8 cellular contexts compared by ENCODE assay signal in the genomic region with DNA sequence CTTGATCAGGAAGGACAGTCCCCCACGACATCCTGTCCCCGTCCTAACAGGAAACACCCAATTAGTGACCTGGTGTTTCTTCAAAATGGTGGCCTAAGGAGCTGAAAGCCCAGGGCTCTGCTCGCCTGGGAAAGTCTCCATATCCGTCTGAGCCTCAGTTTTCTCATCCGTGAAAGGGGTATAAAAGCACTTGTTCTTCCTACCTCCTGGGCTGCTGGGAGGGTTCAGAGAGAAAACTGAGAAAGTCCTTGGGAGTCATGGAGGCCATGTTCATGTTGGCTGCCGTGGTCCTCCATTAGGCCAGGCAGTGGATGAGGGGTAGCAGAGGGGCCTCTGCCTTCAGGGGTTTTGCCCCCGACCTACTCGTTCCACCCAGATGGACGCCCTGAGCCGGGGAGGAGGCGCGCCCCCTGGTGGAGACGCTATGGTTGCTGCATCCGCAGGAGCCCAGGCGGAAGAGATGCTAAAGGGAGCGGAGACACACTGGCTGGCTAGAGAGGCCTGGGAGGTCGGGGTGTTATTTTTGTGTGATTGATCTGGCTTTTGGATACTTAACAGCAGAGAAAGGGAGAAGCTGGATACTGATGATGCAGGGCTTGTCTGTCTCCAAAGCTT.
DNase-seq lines count a peak whose midpoint lies in the region; ATAC-seq and TF ChIP-seq lines count a peak whose summit lies in the region.

No MANE protein-coding gene starts in this region.

- H4K20me1 ChIP-seq in DOHH2 (ENCODE audit: control insufficient read depth, insufficient read depth, low read depth, low read length) (no peaks in the 10 kb centered on the region), PC-9 (ENCODE audit: insufficient read depth) (no peaks in the 10 kb centered on the region)

- no peaks in the 10 kb centered on the region for H3F3A ChIP-seq in DOHH2 (ENCODE audit: control insufficient read depth, insufficient read depth)
- no peaks in the 10 kb centered on the region for H3F3A ChIP-seq in PC-9 (ENCODE audit: insufficient read depth, low read depth)

- H3K27ac Mint-ChIP-seq in activated naive CD4-positive, alpha-beta T cell treated with anti-CD3 and anti-CD28 coated beads, Interleukin-2, amount 10 ng/mL, durations not matched to agents 7 days and 5 days, result peak overlapping the region; percentile 70

- H3K36me3 Mint-ChIP-seq in activated naive CD4-positive, alpha-beta T cell treated with anti-CD3 and anti-CD28 coated beads, Interleukin-2, amount 10 ng/mL, durations not matched to agents 7 days and 5 days, result no peaks in the 10 kb centered on the region

- H3K27ac ChIP-seq in DOHH2 (ENCODE audit: low read depth, low read length), result no peak overlapping the region
- H3K27ac ChIP-seq in PC-9, result no peak overlapping the region

- TF ChIP-seq CTCF in DOHH2 (IDR thresholded peaks at IDR 0.05; ENCODE audit: low read depth, low read length, poor library complexity, severe bottlenecking) (peak; percentile 99), PC-9 (conservative IDR thresholded peaks at IDR 0.05) (peak; percentile 62)

- peak overlapping the region; percentile 28; the same call in 1 of the 2 replicates for H3K4me3 ChIP-seq in DOHH2 (ENCODE audit: low read length)
- H3K4me3 ChIP-seq in PC-9, result no peak overlapping the region

- BruUV-seq in PC-9 (replicated peaks; lab: Mats Ljungman, UMichigan), result no TSS peak

- DNase-seq in PC-9, result no peak
- DNase-seq in activated naive CD4-positive, alpha-beta T cell treated with anti-CD3 and anti-CD28 coated beads, Interleukin-2, amount 10 ng/mL, durations not matched to agents 7 days and 5 days, result peak; percentile 67
- peak; percentile 77 for DNase-seq in islet precursor cell
- peak; percentile 14 for DNase-seq in stimulated activated CD8-positive, alpha-beta memory T cell treated with anti-CD3 and anti-CD28 coated beads, Interleukin-15, amount 100 ng/mL, for 1 hour (ENCODE audit: low read depth)
- no peak for DNase-seq in globus pallidus (ENCODE audit: low spot score)

- H3K9me3 ChIP-seq in DOHH2 (ENCODE audit: control insufficient read depth, insufficient read depth, low read length) (no peaks in the 10 kb centered on the region), PC-9 (ENCODE audit: insufficient read depth, low read depth) (no peaks in the 10 kb centered on the region)

- H3K79me2 ChIP-seq in DOHH2 (ENCODE audit: control insufficient read depth, low read length), result peaks cover 3% of the 10 kb centered on the region; the same call in 1 of the 2 replicates
- no peaks in the 10 kb centered on the region for H3K79me2 ChIP-seq in PC-9 (ENCODE audit: low read depth)

- H3K36me3 ChIP-seq in DOHH2 (ENCODE audit: control insufficient read depth, low read length) (no peaks in the 10 kb centered on the region), PC-9 (ENCODE audit: low read depth) (no peaks in the 10 kb centered on the region)

- H3K4me1 Mint-ChIP-seq in activated naive CD4-positive, alpha-beta T cell treated with anti-CD3 and anti-CD28 coated beads, Interleukin-2, amount 10 ng/mL, durations not matched to agents 7 days and 5 days, result peaks cover 19% of the 10 kb centered on the region

- H3K4me3 Mint-ChIP-seq in activated naive CD4-positive, alpha-beta T cell treated with anti-CD3 and anti-CD28 coated beads, Interleukin-2, amount 10 ng/mL, durations not matched to agents 7 days and 5 days, result no peak overlapping the region

- H3K9me2 ChIP-seq in DOHH2 (replicated peaks; ENCODE audit: control insufficient read depth, low read length), result no peaks in the 10 kb centered on the region
- H3K9me2 ChIP-seq in PC-9 (ENCODE audit: insufficient read depth), result no peaks in the 10 kb centered on the region

- ATAC-seq in HG02840 (IDR thresholded peaks at IDR 0.05; ENCODE audit: low FRiP score, unreplicated experiment) (no peak), GM19455 (IDR thresholded peaks at IDR 0.05; ENCODE audit: unreplicated experiment) (no peak)

- H3K27me3 Mint-ChIP-seq in activated naive CD4-positive, alpha-beta T cell treated with anti-CD3 and anti-CD28 coated beads, Interleukin-2, amount 10 ng/mL, durations not matched to agents 7 days and 5 days, result no peaks in the 10 kb centered on the region

- CTCF ChIA-PET in PC-9 (lab: Charles Lee), result no interaction called here
- CTCF ChIA-PET in activated naive CD4-positive, alpha-beta T cell treated with anti-CD3 and anti-CD28 coated beads, Interleukin-2, amount 10 ng/mL, durations not matched to agents 7 days and 5 days (lab: Charles Lee), result interaction anchor here (0.5 to 1.6 kb wide), 10 partner anchors 56 to 1084 kb away, joined by 3 to 8 read pairs (median 3); no protein-coding TSS in a partner anchor

- H3K27me3 ChIP-seq in DOHH2 (ENCODE audit: control insufficient read depth, low read length) (no peaks in the 10 kb centered on the region), PC-9 (ENCODE audit: insufficient read depth, low read depth) (no peaks in the 10 kb centered on the region)

- POLR2A ChIA-PET in PC-9 (lab: Charles Lee; ENCODE audit: unreplicated experiment), result no interaction called here

- H3K4me2 ChIP-seq in DOHH2 (ENCODE audit: low read length) (peak overlapping the region; percentile 55), PC-9 (no peak overlapping the region)

- no peaks in the 10 kb centered on the region for H3K9me3 Mint-ChIP-seq in activated naive CD4-positive, alpha-beta T cell treated with anti-CD3 and anti-CD28 coated beads, Interleukin-2, amount 10 ng/mL, durations not matched to agents 7 days and 5 days

- intact Hi-C loops in PC-9 (cut with micrococcal nuclease; ENCODE audit: unreplicated experiment), result loop anchor here (5.0 kb wide), 2 partner anchors 66 to 146 kb away; no protein-coding TSS in a partner anchor

- no peak overlapping the region for H2AFZ ChIP-seq in PC-9

- H3K4me1 ChIP-seq in DOHH2 (ENCODE audit: control insufficient read depth, low read length) (peaks cover 36% of the 10 kb centered on the region), PC-9 (replicated peaks; ENCODE audit: insufficient read depth) (no peaks in the 10 kb centered on the region)

Comparison
In these comparisons a context has a peak if more than half of its experiments do, and no peak if none do; other contexts are left out.
1. DNase-seq: peak in activated naive CD4-positive, alpha-beta T cell treated with anti-CD3 and anti-CD28 coated beads, Interleukin-2, amount 10 ng/mL, durations not matched to agents 7 days and 5 days (single experiment), islet precursor cell (single experiment) and stimulated activated CD8-positive, alpha-beta memory T cell treated with anti-CD3 and anti-CD28 coated beads, Interleukin-15, amount 100 ng/mL, for 1 hour (single experiment); none in PC-9 (0 of 2) and globus pallidus (single experiment).